8 cellular contexts compared by ENCODE assay signal in genomic region chr19:44689290-44690130, GRCh38. TPM values are rescaled to one million over a fixed set of nuclear protein-coding genes. Genes with fewer than 3 reads are reported as not detected.
DNase-seq lines count a peak whose midpoint lies in the region; ATAC-seq, FAIRE-seq and TF ChIP-seq lines count a peak whose summit lies in the region.

No MANE protein-coding gene starts in this region.

- H3K4me1 Mint-ChIP-seq in activated CD4-positive, alpha-beta memory T cell treated with anti-CD3 and anti-CD28 coated beads for 36 hours (ENCODE audit: low read depth) = peaks cover 33% of the 10 kb centered on the region

- H3K27me3 Mint-ChIP-seq in activated CD4-positive, alpha-beta memory T cell treated with anti-CD3 and anti-CD28 coated beads for 36 hours = peaks cover 10% of the 10 kb centered on the region

- no peak overlapping the region for H3K23ac ChIP-seq in mesenchymal stem cell (ENCODE audit: low read length in 2 of 2)

- POLR2A ChIA-PET in AG04449 (lab: Yijun Ruan, JAX) = no interaction called here
- POLR2A ChIA-PET in activated CD4-positive, alpha-beta memory T cell treated with anti-CD3 and anti-CD28 coated beads for 36 hours (lab: Charles Lee) = interaction anchor here (1.4 kb wide), 1 partner anchor 81 kb away, joined by 5 read pairs; no protein-coding TSS in a partner anchor

- no peaks in the 10 kb centered on the region for H3K36me3 ChIP-seq in mesenchymal stem cell (ENCODE audit: control insufficient read depth in 1 of 2, insufficient read depth in 2 of 2, low read depth in 1 of 2, low read length in 2 of 2)

- FAIRE-seq in GM18507 (lab: Jason Lieb, UNC) = no peak

- H2BK15ac ChIP-seq in mesenchymal stem cell (ENCODE audit: low read depth, poor library complexity, severe bottlenecking) = no peak overlapping the region

- intact Hi-C loops in activated CD4-positive, alpha-beta memory T cell treated with anti-CD3 and anti-CD28 coated beads for 36 hours (cut with micrococcal nuclease) = loop anchor here (5.0 kb wide), 1 partner anchor 37 kb away; no protein-coding TSS in a partner anchor

- WGBS in mesenchymal stem cell = 42% methylated on average over 11 of the region's 11 CpGs

- H3K18ac ChIP-seq in mesenchymal stem cell (ENCODE audit: low read depth in 1 of 2, low read length in 2 of 2) = no peak overlapping the region

- H2BK5ac ChIP-seq in mesenchymal stem cell (ENCODE audit: low read depth, low read length, poor library complexity, severe bottlenecking) = no peak overlapping the region

- H3K9me3 Mint-ChIP-seq in activated CD4-positive, alpha-beta memory T cell treated with anti-CD3 and anti-CD28 coated beads for 36 hours = no peaks in the 10 kb centered on the region

- no peak overlapping the region for H2AFZ ChIP-seq in mesenchymal stem cell (ENCODE audit: low read depth, low read length)

- H4K91ac ChIP-seq in mesenchymal stem cell (ENCODE audit: low read length) = peak overlapping the region; percentile 29

- no peaks in the 10 kb centered on the region for H3K79me1 ChIP-seq in mesenchymal stem cell (replicated peaks; ENCODE audit: low read length, poor library complexity, severe bottlenecking)

- TF ChIP-seq CTCF in AG04449 (IDR thresholded peaks at IDR 0.05; ENCODE audit: insufficient read depth, low read length, missing control alignments) = peak; percentile 96

- no peaks in the 10 kb centered on the region for H3K36me3 Mint-ChIP-seq in activated CD4-positive, alpha-beta memory T cell treated with anti-CD3 and anti-CD28 coated beads for 36 hours

- peak overlapping the region in 1 of 2 experiments; percentile 70 for H2BK12ac ChIP-seq in mesenchymal stem cell (ENCODE audit: low read length in 2 of 2)

- no peaks in the 10 kb centered on the region for H3K9me3 ChIP-seq in mesenchymal stem cell (ENCODE audit: control insufficient read depth, low read length)

- H3K27ac Mint-ChIP-seq in activated CD4-positive, alpha-beta memory T cell treated with anti-CD3 and anti-CD28 coated beads for 36 hours = no peak overlapping the region

- no peak overlapping the region for H2AK5ac ChIP-seq in mesenchymal stem cell (ENCODE audit: low read length, severe bottlenecking)

- H3K9ac ChIP-seq in mesenchymal stem cell (ENCODE audit: low read length) = no peak overlapping the region

- H4K8ac ChIP-seq in mesenchymal stem cell (ENCODE audit: low read length) = peak overlapping the region; percentile 35

- H3K14ac ChIP-seq in mesenchymal stem cell (ENCODE audit: low read length in 2 of 2) = no peak overlapping the region

- no peak for ATAC-seq in GM19467 (IDR thresholded peaks at IDR 0.05; ENCODE audit: unreplicated experiment)

- no peak overlapping the region for H3K4ac ChIP-seq in mesenchymal stem cell (ENCODE audit: low read depth in 1 of 2, low read length in 2 of 2)

- H3K4me3 ChIP-seq in AG04449 (ENCODE audit: low read depth, low read length) (no peak overlapping the region), mesenchymal stem cell (ENCODE audit: insufficient read depth in 1 of 2, low read depth in 1 of 2, low read length in 2 of 2) (no peak overlapping the region)

- no peaks in the 10 kb centered on the region for H3K27me3 ChIP-seq in mesenchymal stem cell (ENCODE audit: control insufficient read depth in 1 of 2, insufficient read depth in 1 of 2, low read length in 2 of 2)

- H3K27ac ChIP-seq in mesenchymal stem cell (ENCODE audit: low read length, poor library complexity, severe bottlenecking) = no peak overlapping the region

- no peak overlapping the region for H3K4me2 ChIP-seq in mesenchymal stem cell (ENCODE audit: low read length, poor library complexity, severe bottlenecking)

- CTCF ChIA-PET in AG04449 (lab: Yijun Ruan, JAX) = interaction anchor here (0.7 to 7.7 kb wide), 40 partner anchors 9 to 265 kb away, joined by 3 to 128 read pairs (median 5); partner anchors contain the start of genes BCAM, CEACAM20 and NECTIN2
- CTCF ChIA-PET in activated CD4-positive, alpha-beta memory T cell treated with anti-CD3 and anti-CD28 coated beads for 36 hours (lab: Charles Lee) = interaction anchor here (0.6 to 6.6 kb wide), 22 partner anchors 9 to 265 kb away, joined by 3 to 107 read pairs (median 4); partner anchors contain the start of genes CLPTM1 and NECTIN2

- H3K4me1 ChIP-seq in mesenchymal stem cell (ENCODE audit: control insufficient read depth, insufficient read depth, low read depth, low read length) = peaks cover 17% of the 10 kb centered on the region

- DNase-seq in AG04449 (ENCODE audit: low read depth, low spot score) = no peak
- peak; percentile 28 for DNase-seq in GM18507 (ENCODE audit: extremely low spot score, insufficient read length, low read depth)
- DNase-seq in NCI-H526 (lab: John Stamatoyannopoulos, UW) = peak; percentile 8 to 69
- DNase-seq in activated CD4-positive, alpha-beta memory T cell treated with anti-CD3 and anti-CD28 coated beads for 36 hours = peak; percentile 81
- peak; percentile 86 for DNase-seq in ecto neural progenitor cell (ENCODE audit: low spot score)
- peak; percentile 66 for DNase-seq in mesenchymal stem cell
- peak; percentile 41 to 53 for DNase-seq in stimulated activated CD8-positive, alpha-beta memory T cell treated with anti-CD3 and anti-CD28 coated beads, Interleukin-15, amount 100 ng/mL, for 48 hours (ENCODE audit: low read depth in 2 of 2)

- H2BK120ac ChIP-seq in mesenchymal stem cell (ENCODE audit: low read depth, low read length) = no peak overlapping the region

- H3K4me3 Mint-ChIP-seq in activated CD4-positive, alpha-beta memory T cell treated with anti-CD3 and anti-CD28 coated beads for 36 hours = no peak overlapping the region

RNA-seq across cellular contexts. Expression of gene CEACAM16, which starts 9.4 kb away (rescaled TPM):
- total RNA-seq in activated CD4-positive, alpha-beta memory T cell treated with anti-CD3 and anti-CD28 coated beads for 36 hours = not detected
- not detected for polyA plus RNA-seq in mesenchymal stem cell (2013, experiment 1 of 2)
- not detected for polyA plus RNA-seq in mesenchymal stem cell (2013, experiment 2 of 2)

RNA-seq across cellular contexts. Expression of gene CEACAM19, which starts 18.2 kb away (rescaled TPM):
- under 1 TPM; 0.31 to 0.57 TPM for total RNA-seq in activated CD4-positive, alpha-beta memory T cell treated with anti-CD3 and anti-CD28 coated beads for 36 hours
- polyA plus RNA-seq in mesenchymal stem cell (2013, experiment 1 of 2) = 2.2 TPM
- polyA plus RNA-seq in mesenchymal stem cell (2013, experiment 2 of 2) = 1.8 TPM

RNA-seq across cellular contexts. Expression of gene PVR, which starts 45.8 kb away (rescaled TPM):
- total RNA-seq in activated CD4-positive, alpha-beta memory T cell treated with anti-CD3 and anti-CD28 coated beads for 36 hours = 1 to 10 TPM; 6.5 to 7.4 TPM
- 32.2 TPM for polyA plus RNA-seq in mesenchymal stem cell (2013, experiment 1 of 2)
- 33.3 TPM for polyA plus RNA-seq in mesenchymal stem cell (2013, experiment 2 of 2)

RNA-seq across cellular contexts. Expression of gene BCL3, which starts 59.0 kb away (rescaled TPM):
- 10 to 100 TPM; 75.0 to 79.6 TPM for total RNA-seq in activated CD4-positive, alpha-beta memory T cell treated with anti-CD3 and anti-CD28 coated beads for 36 hours
- polyA plus RNA-seq in mesenchymal stem cell (2013, experiment 1 of 2) = 48.8 TPM
- polyA plus RNA-seq in mesenchymal stem cell (2013, experiment 2 of 2) = 47.7 TPM
